Comparison of ENCODE assay signal across 8 cellular contexts in genomic region chr19:10717356-10718204, GRCh38. TPM values are rescaled to one million over a fixed set of nuclear protein-coding genes. Genes with fewer than 3 reads are reported as not detected.
DNase-seq lines count a peak whose midpoint lies in the region; ATAC-seq and TF ChIP-seq lines count a peak whose summit lies in the region.

DNM2 (plus strand) TSS chr19:10718079; CDS start chr19:10718243, 164 bp downstream.

- DNase-seq in AML-193 (lab: John Stamatoyannopoulos, UW), result peak; percentile 100
- peak; percentile 98 for DNase-seq in NCI-H510A (lab: John Stamatoyannopoulos, UW)
- DNase-seq in activated CD4-positive, alpha-beta T cell treated with anti-CD3 and anti-CD28 coated beads for 24 hours (ENCODE audit: low read depth in 2 of 2), result peak; percentile 94 to 97
- peak; percentile 100 for DNase-seq in choroid plexus epithelial cell (ENCODE audit: low read depth)
- peak; percentile 100 for DNase-seq in kidney epithelial cell (ENCODE audit: low read depth)
- peak; percentile 93 to 95 for DNase-seq in stimulated activated CD4-positive, alpha-beta T cell treated with anti-CD3 and anti-CD28 coated beads, Interleukin-1b, Interleukin-23, amount 100 ng/mL, for 1 hour (ENCODE audit: low read depth in 2 of 2)

- peak; percentile 85 for TF ChIP-seq CTCF in choroid plexus epithelial cell (conservative IDR thresholded peaks at IDR 0.05; ENCODE audit: low read depth, low read length)
- peak; percentile 75 for TF ChIP-seq CTCF in kidney epithelial cell (IDR thresholded peaks at IDR 0.05; ENCODE audit: insufficient read depth, low read length, poor library complexity, severe bottlenecking)

- no peaks in the 10 kb centered on the region for H3K27me3 ChIP-seq in kidney epithelial cell (ENCODE audit: control insufficient read depth, insufficient read depth, low read length)

- peaks cover 2% of the 10 kb centered on the region for H3K36me3 ChIP-seq in kidney epithelial cell (ENCODE audit: control insufficient read depth, insufficient read depth, low read length)

- ATAC-seq in GM19043 (IDR thresholded peaks at IDR 0.05; ENCODE audit: low read depth, unreplicated experiment) (peak; percentile 81), HG03432 (IDR thresholded peaks at IDR 0.05; ENCODE audit: unreplicated experiment) (peak; percentile 81)

- H3K4me3 ChIP-seq in choroid plexus epithelial cell (ENCODE audit: low read depth, low read length), result peak within 1 kb of the TSS; percentile 97
- peak within 1 kb of the TSS; percentile 83 for H3K4me3 ChIP-seq in kidney epithelial cell (ENCODE audit: low read depth, low read length)

RNA-seq across cellular contexts. Expression of gene DNM2, which starts in this region (rescaled TPM):
- 102 and 123 TPM in 2 replicates for total RNA-seq in kidney epithelial cell

Comparison
In these comparisons a context has a peak if more than half of its experiments do, and no peak if none do; other contexts are left out.
1. Peak in every context shown above with its lines: DNase-seq, ATAC-seq and H3K4me3 ChIP-seq.